Comparison of ENCODE assay signal across 14 cellular contexts in the genomic region with DNA sequence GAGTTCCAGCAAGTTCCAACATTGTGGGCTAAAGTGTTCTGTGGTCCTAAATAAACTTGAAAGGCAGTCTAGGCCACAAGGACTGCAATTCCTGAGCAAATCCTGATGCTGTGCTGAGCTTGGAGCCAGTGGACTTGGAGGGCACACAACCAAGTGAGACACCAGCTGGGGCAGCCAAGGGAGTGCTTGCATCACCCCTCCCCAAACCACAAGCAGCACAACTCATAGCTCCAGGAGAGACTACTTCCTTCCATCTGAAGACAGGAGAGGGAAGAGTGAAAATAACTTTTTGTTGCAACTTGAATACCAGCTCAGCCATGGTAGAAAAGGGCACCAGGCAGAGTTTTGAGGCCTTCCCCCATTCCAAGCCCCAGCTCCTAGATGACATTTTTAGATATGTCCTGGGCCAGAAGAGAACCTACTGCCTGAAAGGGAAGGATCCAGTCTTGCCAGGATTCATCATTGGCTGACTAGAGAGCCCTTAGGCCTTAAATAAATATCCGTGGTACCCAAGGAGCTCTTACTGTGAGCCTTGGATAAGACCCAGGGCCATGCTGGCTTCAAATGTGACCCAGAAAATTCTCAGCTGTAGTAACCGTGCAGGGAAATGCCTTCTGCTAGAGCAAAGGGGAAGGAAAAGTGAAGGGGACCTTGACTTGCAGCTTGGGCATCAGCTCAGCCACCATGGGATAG. TPM values are rescaled to one million over a fixed set of nuclear protein-coding genes. Genes with fewer than 3 reads are reported as not detected.
DNase-seq lines count a peak whose midpoint lies in the region; ATAC-seq and TF ChIP-seq lines count a peak whose summit lies in the region.
"Had no signal": no experiment of that assay in that cellular context is flagged by ENCODE, and none has a peak within 500 bp of the region (broad histone marks: within the 10 kb centered on the region; RNA-seq: fewer than 3 reads in every experiment).

No MANE protein-coding gene starts in this region.

- no peak for TF ChIP-seq POLR2A in NB4 (IDR thresholded peaks at IDR 0.05; ENCODE audit: extremely low read depth, insufficient read length)

- no peaks in the 10 kb centered on the region for H3K27me3 ChIP-seq in neutrophil
- H3K27me3 ChIP-seq in MM.1S (replicated peaks; ENCODE audit: insufficient read depth, low read length), result no peaks in the 10 kb centered on the region
- no peaks in the 10 kb centered on the region for H3K27me3 ChIP-seq in H7 (ENCODE audit: control insufficient read depth, insufficient read depth, low read length)
- H3K27me3 ChIP-seq: colonic mucosa, tibial artery had no signal

- peak; percentile 3 for DNase-seq in GM04503 (ENCODE audit: low read depth)
- peak; percentile 90 for DNase-seq in NB4 (ENCODE audit: low read depth)
- DNase-seq in astrocyte of the spinal cord (ENCODE audit: low read depth, low spot score), result peak; percentile 71
- DNase-seq in MM.1S, result no peak
- no peak for DNase-seq in H7
- DNase-seq: activated CD8-positive, alpha-beta T cell treated with anti-CD3 and anti-CD28 coated beads for 36 hours; Caco-2; colonic mucosa; foreskin melanocyte; NCI-H187 treated with DMSO at 0.1 percent for 48 hours; tibial artery had no signal

- TF ChIP-seq CTCF in NB4 (IDR thresholded peaks at IDR 0.05; ENCODE audit: low read depth, low read length) (no peak), astrocyte of the spinal cord (IDR thresholded peaks at IDR 0.05; ENCODE audit: low read depth, low read length) (no peak), neutrophil (IDR thresholded peaks at IDR 0.05) (no peak), MM.1S (IDR thresholded peaks at IDR 0.05; ENCODE audit: low read length) (no peak)

- H4K20me1 ChIP-seq in MM.1S (ENCODE audit: insufficient read depth, low read length), result no peaks in the 10 kb centered on the region

- H3F3A ChIP-seq in MM.1S (ENCODE audit: insufficient read depth, low read length), result no peaks in the 10 kb centered on the region

- H3K4me3 ChIP-seq in NB4 (ENCODE audit: low read depth, low read length) (no peak overlapping the region), astrocyte of the spinal cord (ENCODE audit: low read depth, low read length) (no peak overlapping the region), neutrophil (ENCODE audit: low read depth in 1 of 2, low read length in 1 of 2) (no peak overlapping the region), MM.1S (ENCODE audit: low read length) (no peak overlapping the region), H7 (ENCODE audit: insufficient read depth, low read depth, low read length) (no peak overlapping the region)
- H3K4me3 ChIP-seq: colonic mucosa, tibial artery had no signal

- no peak overlapping the region for H2AFZ ChIP-seq in MM.1S (ENCODE audit: low read length)

- H3K4me2 ChIP-seq in MM.1S (ENCODE audit: low read depth, low read length), result no peak overlapping the region

- in situ Hi-C loops in astrocyte of the spinal cord (cut with HindIII; ENCODE audit: low sequenced_read_pairs), result no loop called here

- H3K9ac ChIP-seq in MM.1S (ENCODE audit: low read length), result no peak overlapping the region

- H3K27ac ChIP-seq in neutrophil (peak overlapping the region; percentile 10), MM.1S (ENCODE audit: low read length) (no peak overlapping the region)
- H3K27ac ChIP-seq: colonic mucosa, tibial artery had no signal

- no peaks in the 10 kb centered on the region for H3K9me2 ChIP-seq in MM.1S (replicated peaks; ENCODE audit: insufficient read depth, low read length)

- H3K4me1 ChIP-seq in neutrophil (ENCODE audit: control insufficient read depth in 1 of 2, insufficient read depth in 1 of 2, low read depth in 1 of 2, low read length in 1 of 2), result peaks cover 18 to 22% of the 10 kb centered on the region in 2 experiments
- 0 out of 2 replicates have a peak, but pooled peaks cover 4% of the 10 kb centered on the region for H3K4me1 ChIP-seq in MM.1S (ENCODE audit: low read length)
- H3K4me1 ChIP-seq: Caco-2, colonic mucosa, tibial artery had no signal

- H3K36me3 ChIP-seq in neutrophil (no peaks in the 10 kb centered on the region), MM.1S (replicated peaks; ENCODE audit: insufficient read depth, low read length) (no peaks in the 10 kb centered on the region), H7 (replicated peaks; ENCODE audit: control insufficient read depth, insufficient read depth, low read length) (no peaks in the 10 kb centered on the region)
- H3K36me3 ChIP-seq: colonic mucosa, tibial artery had no signal

- ATAC-seq in GM18858 (IDR thresholded peaks at IDR 0.05; ENCODE audit: unreplicated experiment), result no peak
- no peak for ATAC-seq in HG03108 (IDR thresholded peaks at IDR 0.05; ENCODE audit: unreplicated experiment)
- ATAC-seq: activated CD8-positive, alpha-beta T cell treated with anti-CD3 and anti-CD28 coated beads for 36 hours had no signal

- H3K9me3 ChIP-seq in neutrophil (no peaks in the 10 kb centered on the region), MM.1S (replicated peaks; ENCODE audit: insufficient read depth, low read length) (no peaks in the 10 kb centered on the region)
- H3K9me3 ChIP-seq: Caco-2, colonic mucosa, tibial artery had no signal

- H3K79me2 ChIP-seq in MM.1S (ENCODE audit: low read length), result no peaks in the 10 kb centered on the region

RNA-seq across cellular contexts. Expression of a gene that starts 35.4 kb away (rescaled TPM):
- 15.9 and 18.0 TPM in 2 replicates for total RNA-seq in H7 (2014; rRNA removed; shearing (Covaris generic))

Comparison
In these comparisons a context has a peak if more than half of its experiments do, and no peak if none do; other contexts are left out.
1. DNase-seq: peak in GM04503 (single experiment), NB4 (single experiment) and astrocyte of the spinal cord (single experiment); none in MM.1S (single experiment) and H7 (single experiment).